In the genomic region with DNA sequence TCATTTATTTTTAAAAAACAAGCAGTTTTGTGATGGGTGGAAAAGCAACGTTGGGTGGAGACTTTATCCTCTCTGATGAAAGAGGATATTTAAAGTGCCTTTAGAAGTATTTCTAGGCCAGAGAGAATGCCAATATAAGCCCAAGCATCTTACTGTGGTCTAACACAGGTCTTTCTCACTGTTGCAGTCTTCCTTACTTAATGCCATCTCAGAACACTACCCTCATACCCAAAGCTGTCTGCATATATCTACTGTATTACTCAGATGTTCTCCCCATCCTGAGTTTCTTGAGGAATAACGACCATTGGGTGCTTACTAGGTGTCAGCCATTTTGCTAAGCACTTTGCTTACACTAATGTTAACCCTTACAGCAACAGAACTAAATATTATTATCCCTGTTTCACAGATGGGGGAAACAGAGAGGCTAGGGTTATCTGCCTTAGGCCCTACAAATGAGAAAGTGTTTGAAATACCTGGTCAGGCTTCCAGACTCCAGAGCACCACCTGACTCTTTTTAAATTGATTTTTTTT, we compare ENCODE assay signal across 18 cellular contexts. TPM values are rescaled to one million over a fixed set of nuclear protein-coding genes. Genes with fewer than 3 reads are reported as not detected.
A peak's percentile ranks its signal among the peaks of the same experiment; 100 is the strongest.
DNase-seq lines count a peak whose midpoint lies in the region; ATAC-seq, FAIRE-seq and TF ChIP-seq lines count a peak whose summit lies in the region.
"Had no signal": no experiment of that assay in that cellular context is flagged by ENCODE, and none has a peak within 500 bp of the region (broad histone marks: within the 10 kb centered on the region; RNA-seq: fewer than 3 reads in every experiment).

No MANE protein-coding gene starts in this region.

- H3K36me3 Mint-ChIP-seq in CD8-positive, alpha-beta T cell: peaks cover 32% of the 10 kb centered on the region

- H3K27ac ChIP-seq in CD8-positive, alpha-beta T cell (ENCODE audit: low read depth, low read length): no peak overlapping the region
- no peak overlapping the region for H3K27ac ChIP-seq in Panc1 (ENCODE audit: low read length)
- H3K27ac ChIP-seq in H1 (ENCODE audit: low read depth, low read length): no peak overlapping the region
- H3K27ac ChIP-seq in psoas muscle: peak overlapping the region; percentile 14
- H3K27ac ChIP-seq in RWPE1: no peak overlapping the region

- TF ChIP-seq EP300 in H1 (IDR thresholded peaks at IDR 0.05; ENCODE audit: borderline replicate concordance in 1 of 2, low read depth in 2 of 2, low read length in 2 of 2): no peak

- 80% methylated on average over 2 of the region's 2 CpGs; no CpG with 5 or more reads in 1 of the 2 experiments for WGBS in H1 (ENCODE audit: extremely low coverage in 1 of 2, insufficient coverage in 1 of 2, insufficient read length in 1 of 2, insufficient replicate concordance in 2 of 2, low coverage in 1 of 2, low lambda C conversion rate in 2 of 2, missing lambda C conversion rate in 1 of 2), 2 experiments
- 17 to 35% (median 23%) methylated on average over 2 of the region's 2 CpGs for WGBS in psoas muscle, 3 donors

- no peak overlapping the region for H4K91ac ChIP-seq in H1 (replicated peaks; ENCODE audit: insufficient read length, low read length)

- no peak overlapping the region for H2AFZ ChIP-seq in H1 (ENCODE audit: low read length)
- H2AFZ ChIP-seq: GM23338 had no signal

- no peaks in the 10 kb centered on the region; the same call in 1 of the 2 replicates for H3K23me2 ChIP-seq in H1 (ENCODE audit: low read depth, low read length)

- no peak overlapping the region for H3K14ac ChIP-seq in H1 (ENCODE audit: insufficient read length)

- no peak for DNase-seq in CD8-positive, alpha-beta T cell
- DNase-seq in Panc1 (ENCODE audit: low read depth, low spot score) (no peak), H1 (ENCODE audit: low read depth in 1 of 2, low spot score in 2 of 2) (no peak), psoas muscle (no peak), NCI-H748 treated with DMSO at 0.1 percent for 48 hours (lab: John Stamatoyannopoulos, UW) (no peak), HuH-7 (ENCODE audit: low spot score) (no peak), RWPE1 (ENCODE audit: low spot score) (no peak)
- DNase-seq: C1 segment of cervical spinal cord; Caco-2; CD4-positive, alpha-beta memory T cell; DMS153; DND-41; HFFc6 had no signal

- H3K9me3 Mint-ChIP-seq in CD8-positive, alpha-beta T cell: no peaks in the 10 kb centered on the region
- H3K9me3 Mint-ChIP-seq: CD4-positive, alpha-beta memory T cell; GM23338; HFFc6 had no signal

- H2BK12ac ChIP-seq in H1 (ENCODE audit: low read depth, low read length): no peak overlapping the region

- no peak overlapping the region for H3K4me3 ChIP-seq in CD8-positive, alpha-beta T cell (ENCODE audit: low read depth, low read length)
- no peak overlapping the region for H3K4me3 ChIP-seq in Panc1 (ENCODE audit: low read depth in 2 of 2, low read length in 2 of 2)
- no peak overlapping the region for H3K4me3 ChIP-seq in H1 (ENCODE audit: extremely low read depth in 1 of 4, insufficient read depth in 2 of 4, low read depth in 3 of 4, low read length in 4 of 4)
- no peak overlapping the region for H3K4me3 ChIP-seq in psoas muscle
- H3K4me3 ChIP-seq: GM23338, HAP-1 had no signal

- TF ChIP-seq RAD21 in H1 (IDR thresholded peaks at IDR 0.05 in 1 of 2, conservative IDR thresholded peaks at IDR 0.05 in 1 of 2; ENCODE audit: low read depth in 2 of 2, low read length in 2 of 2): no peak

- peaks cover 14 to 16% of the 10 kb centered on the region in 2 experiments for H4K20me1 ChIP-seq in H1 (replicated peaks in 1 of 2; ENCODE audit: control insufficient read depth in 1 of 2, insufficient read depth in 2 of 2, low read length in 2 of 2)

- H3K27me3 Mint-ChIP-seq in CD8-positive, alpha-beta T cell (ENCODE audit: low read depth): no peaks in the 10 kb centered on the region
- H3K27me3 Mint-ChIP-seq: CD4-positive, alpha-beta memory T cell had no signal

- H2BK15ac ChIP-seq in H1 (ENCODE audit: low read length): no peak overlapping the region

- H2BK120ac ChIP-seq in H1 (replicated peaks; ENCODE audit: low read depth, low read length): no peak overlapping the region

- no peak overlapping the region for H2AK5ac ChIP-seq in H1 (ENCODE audit: low read depth, low read length)

- CTCF ChIA-PET in CD8-positive, alpha-beta T cell (lab: Charles Lee): interaction anchor here (0.6 to 1.7 kb wide), 2 partner anchors 16 to 25 kb away, joined by 3 to 4 read pairs; no protein-coding TSS in a partner anchor
- CTCF ChIA-PET in Panc1 (lab: Charles Lee) (interaction anchor here (0.6 kb wide), 1 partner anchor 70 kb away, joined by 4 read pairs; no protein-coding TSS in a partner anchor), H1 (lab: Charles Lee; ENCODE audit: partially characterized antibody) (interaction anchor here (0.8 kb wide), 1 partner anchor 54 kb away, joined by 5 read pairs; no protein-coding TSS in a partner anchor), RWPE1 (lab: Yijun Ruan, JAX) (interaction anchor here (0.6 kb wide), 2 partner anchors 12 to 156 kb away, joined by 3 read pairs; no protein-coding TSS in a partner anchor)

- peaks cover 48 to 100% of the 10 kb centered on the region in 2 experiments for H3K79me2 ChIP-seq in H1 (ENCODE audit: control insufficient read depth in 1 of 2, insufficient read depth in 2 of 2, low read length in 2 of 2)

- H3K9me3 ChIP-seq in CD8-positive, alpha-beta T cell (ENCODE audit: low read length): no peaks in the 10 kb centered on the region
- no peaks in the 10 kb centered on the region for H3K9me3 ChIP-seq in Panc1 (ENCODE audit: control insufficient read depth, insufficient read depth, low read depth, low read length)
- H3K9me3 ChIP-seq in H1 (ENCODE audit: insufficient read depth in 2 of 2, low read depth in 1 of 2, low read length in 1 of 2): no peaks in the 10 kb centered on the region
- no peaks in the 10 kb centered on the region for H3K9me3 ChIP-seq in psoas muscle
- H3K9me3 ChIP-seq: Caco-2, HAP-1 had no signal

- no peak for TF ChIP-seq CTCF in CD8-positive, alpha-beta T cell (IDR thresholded peaks at IDR 0.05)
- TF ChIP-seq CTCF in Panc1 (IDR thresholded peaks at IDR 0.05): no peak
- no peak for TF ChIP-seq CTCF in H1 (IDR thresholded peaks at IDR 0.05; ENCODE audit: control extremely low read depth in 1 of 3, insufficient read depth in 1 of 3, low read depth in 1 of 3, low read length in 3 of 3)
- TF ChIP-seq CTCF in psoas muscle (IDR thresholded peaks at IDR 0.05): no peak
- no peak for TF ChIP-seq CTCF in RWPE1 (conservative IDR thresholded peaks at IDR 0.05; ENCODE audit: low read depth)

- H3K56ac ChIP-seq in H1 (replicated peaks; ENCODE audit: insufficient read length, low read depth, low read length): no peak overlapping the region

- no peak overlapping the region for H3K4me3 Mint-ChIP-seq in CD8-positive, alpha-beta T cell
- H3K4me3 Mint-ChIP-seq: GM23338, HFFc6 had no signal

- no TSS peak for BruUV-seq in Panc1 (replicated peaks; lab: Mats Ljungman, UMichigan)

- H3K27me3 ChIP-seq in CD8-positive, alpha-beta T cell (ENCODE audit: insufficient read depth, low read length): no peaks in the 10 kb centered on the region
- H3K27me3 ChIP-seq in Panc1 (ENCODE audit: control insufficient read depth, insufficient read depth, low read length) (no peaks in the 10 kb centered on the region), H1 (replicated peaks in 1 of 4; ENCODE audit: control insufficient read depth in 3 of 4, extremely low read depth in 1 of 4, insufficient read depth in 3 of 4, low read length in 3 of 4) (no peaks in the 10 kb centered on the region), psoas muscle (ENCODE audit: insufficient read depth in 3 of 3, low read length in 2 of 3) (no peaks in the 10 kb centered on the region)

- no peaks in the 10 kb centered on the region for H3K36me3 ChIP-seq in CD8-positive, alpha-beta T cell (ENCODE audit: insufficient read depth, low read length)
- no peaks in the 10 kb centered on the region for H3K36me3 ChIP-seq in Panc1 (ENCODE audit: control insufficient read depth, insufficient read depth, low read length)
- no peaks in the 10 kb centered on the region for H3K36me3 ChIP-seq in H1 (ENCODE audit: control insufficient read depth in 2 of 4, insufficient read depth in 4 of 4, low read length in 3 of 4)
- no peaks in the 10 kb centered on the region for H3K36me3 ChIP-seq in psoas muscle (ENCODE audit: insufficient read depth in 1 of 2, low read depth in 1 of 2)
- H3K36me3 ChIP-seq: HAP-1 had no signal

- no peak overlapping the region for H3K4me2 ChIP-seq in H1 (ENCODE audit: insufficient read depth in 1 of 2, low read depth in 2 of 2, low read length in 2 of 2)
- H3K4me2 ChIP-seq: GM23338 had no signal

- H3K79me1 ChIP-seq in H1 (ENCODE audit: low read depth, low read length): peaks cover 12% of the 10 kb centered on the region; the same call in 1 of the 2 replicates

- intact Hi-C loops in CD8-positive, alpha-beta T cell (cut with DNase I, micrococcal nuclease): no loop called here
- intact Hi-C loops in Panc1 (cut with micrococcal nuclease; ENCODE audit: unreplicated experiment) (no loop called here), psoas muscle (cut with DNase I) (no loop called here)

- no peak overlapping the region for H4K8ac ChIP-seq in H1 (ENCODE audit: extremely low read depth, insufficient read depth, low read length)

- POLR2A ChIA-PET in CD8-positive, alpha-beta T cell (lab: Charles Lee): interaction anchor here (0.6 kb wide), 1 partner anchor 27 kb away, joined by 3 read pairs; no protein-coding TSS in a partner anchor
- POLR2A ChIA-PET in Panc1 (lab: Charles Lee): no interaction called here
- POLR2A ChIA-PET in H1 (lab: Charles Lee; ENCODE audit: partially characterized antibody): interaction anchor here (0.8 to 1.5 kb wide), 2 partner anchors 10 to 11 kb away, joined by 3 to 4 read pairs; no protein-coding TSS in a partner anchor
- POLR2A ChIA-PET in RWPE1 (lab: Yijun Ruan, JAX; ENCODE audit: low non-redundant PET): no interaction called here

- H3K4me1 Mint-ChIP-seq in CD8-positive, alpha-beta T cell (ENCODE audit: low read depth): peaks cover 81% of the 10 kb centered on the region

- in situ Hi-C loops in Panc1 (cut with HindIII; ENCODE audit: low pct_unique_long_range_greater_than_20kb, low sequenced_read_pairs): no loop called here

- H3K4ac ChIP-seq in H1 (replicated peaks; ENCODE audit: insufficient read length, low read depth, low read length): no peak overlapping the region

- H3K23ac ChIP-seq in H1 (ENCODE audit: insufficient read length): no peak overlapping the region

- no peak for ATAC-seq in CD8-positive, alpha-beta T cell
- ATAC-seq in Panc1: peak; percentile 51; the same call in 1 of the 2 replicates
- no peak for ATAC-seq in psoas muscle
- ATAC-seq: GM23338 had no signal

- H2BK20ac ChIP-seq in H1 (ENCODE audit: low read length): no peak overlapping the region

- H2BK5ac ChIP-seq in H1 (ENCODE audit: low read depth, low read length): no peak overlapping the region

- peaks cover 42% of the 10 kb centered on the region for H3K4me1 ChIP-seq in CD8-positive, alpha-beta T cell (ENCODE audit: insufficient read depth, low read length)
- H3K4me1 ChIP-seq in Panc1 (ENCODE audit: control insufficient read depth, insufficient read depth, low read length) (no peaks in the 10 kb centered on the region; the same call in none of the 2 replicates), H1 (replicated peaks in 1 of 4; ENCODE audit: control insufficient read depth in 3 of 4, insufficient read depth in 4 of 4, low read length in 3 of 4) (peaks cover 0 to 5% (median under 1%) of the 10 kb centered on the region in 4 experiments; a peak in 3 of 7 replicates), psoas muscle (peaks cover 61% of the 10 kb centered on the region)

- H3K27ac Mint-ChIP-seq in CD8-positive, alpha-beta T cell: peak overlapping the region; percentile 11
- H3K27ac Mint-ChIP-seq: GM23338, HFFc6 had no signal

- H4K5ac ChIP-seq in H1 (ENCODE audit: insufficient read length, low read depth, low read length): no peak overlapping the region

- H3K18ac ChIP-seq in H1 (ENCODE audit: extremely low read depth, low read length): no peak overlapping the region

- FAIRE-seq in H1 (lab: Jason Lieb, UNC): no peak
- FAIRE-seq: G401.6, GM12892, H54 had no signal

- no peak for TF ChIP-seq POLR2A in H1 (IDR thresholded peaks at IDR 0.05; ENCODE audit: control extremely low read depth in 1 of 2, low read depth in 2 of 2, low read length in 2 of 2)

- no peak overlapping the region for H3K9ac ChIP-seq in H1 (replicated peaks in 1 of 4; ENCODE audit: extremely low read depth in 1 of 4, low read depth in 3 of 4, low read length in 3 of 4)

RNA-seq across cellular contexts. Expression of a gene that starts 29.8 kb away (rescaled TPM):
- total RNA-seq in CD8-positive, alpha-beta T cell: 10 to 100 TPM in 1 of 2 experiments, 1 to 10 TPM in 1; 9.5 to 11.0 TPM
- total RNA-seq in Panc1 (2021; ENCODE audit: unreplicated experiment): 1.9 TPM
- polyA plus RNA-seq in Panc1 (2012; ENCODE audit: insufficient read length): 0.30 TPM
- 3.8 and 3.9 TPM in 2 replicates for total RNA-seq in H1 (2021; fragmentation: NEBNext Ultra II Directional; extraction: Animal tissue kit (Norgen Biotek cat#: 25700))
- 1.6 and 1.9 TPM in 2 replicates for polyA plus RNA-seq in H1 (2011; rRNA removed)
- polyA plus RNA-seq in H1 (2011; cell fraction: cytosol; rRNA removed): 2.9 TPM
- 4.4 TPM for polyA plus RNA-seq in H1 (2011; cell fraction: nucleus; rRNA removed)
- polyA plus RNA-seq in H1 (2012, experiment 1 of 2): 2.7 to 5.3 TPM (median 3.4 TPM) in 4 replicates
- 0.58 TPM for polyA plus RNA-seq in H1 (2012, experiment 2 of 2)
- polyA plus RNA-seq in H1 (2013, experiment 1 of 2): 2.6 TPM
- polyA plus RNA-seq in H1 (2013, experiment 2 of 2): 2.3 TPM
- polyA minus RNA-seq in H1 (2011; rRNA and poly(A)+ RNA removed): 14.4 and 16.5 TPM in 2 replicates
- polyA minus RNA-seq in H1 (2011; cell fraction: cytosol; rRNA and poly(A)+ RNA removed): 7.3 TPM
- polyA minus RNA-seq in H1 (2011; cell fraction: nucleus; rRNA and poly(A)+ RNA removed): 27.0 TPM
- total RNA-seq in psoas muscle: 1 to 10 TPM in 2 of 4 donors, under 1 TPM in 2; 0.54 to 1.4 (median 0.89) TPM
- polyA plus RNA-seq in psoas muscle: under 1 TPM; 0.08 to 0.38 (median 0.22) TPM

RNA-seq across cellular contexts. Expression of a gene that starts 35.0 kb away (rescaled TPM):
- total RNA-seq in CD8-positive, alpha-beta T cell: 10 to 100 TPM; 77.7 to 80.4 TPM
- total RNA-seq in Panc1 (2021; ENCODE audit: unreplicated experiment) (59.8 TPM), psoas muscle (10 to 100 TPM; 51.2 to 94.1 (median 62.1) TPM)
- 26.2 TPM for polyA plus RNA-seq in Panc1 (2012; ENCODE audit: insufficient read length)
- total RNA-seq in H1 (2021; fragmentation: NEBNext Ultra II Directional; extraction: Animal tissue kit (Norgen Biotek cat#: 25700)): 89.9 and 91.9 TPM in 2 replicates
- polyA plus RNA-seq in H1 (2011; rRNA removed) (4.5 and 11.5 TPM in 2 replicates), psoas muscle (10 to 100 TPM; 15.1 to 49.8 (median 20.5) TPM)
- 14.8 TPM for polyA plus RNA-seq in H1 (2011; cell fraction: cytosol; rRNA removed)
- 4.4 TPM for polyA plus RNA-seq in H1 (2011; cell fraction: nucleus; rRNA removed)
- polyA plus RNA-seq in H1 (2012, experiment 1 of 2): 37.3 to 80.4 TPM (median 43.7 TPM) in 4 replicates
- polyA plus RNA-seq in H1 (2012, experiment 2 of 2): 2.4 TPM
- 29.1 TPM for polyA plus RNA-seq in H1 (2013, experiment 1 of 2)
- polyA plus RNA-seq in H1 (2013, experiment 2 of 2): 26.7 TPM
- 12.9 and 13.9 TPM in 2 replicates for polyA minus RNA-seq in H1 (2011; rRNA and poly(A)+ RNA removed)
- polyA minus RNA-seq in H1 (2011; cell fraction: cytosol; rRNA and poly(A)+ RNA removed): 22.4 TPM
- 30.7 TPM for polyA minus RNA-seq in H1 (2011; cell fraction: nucleus; rRNA and poly(A)+ RNA removed)

Comparison
In these comparisons a context has a peak if more than half of its experiments do, and no peak if none do; other contexts are left out.
1. POLR2A ChIA-PET loops: an anchor here in CD8-positive, alpha-beta T cell (0.6 kb wide) and H1 (0.8 to 1.5 kb wide); none called in Panc1 and RWPE1.